Comparison of ENCODE assay signal across 10 cellular contexts in the genomic region with DNA sequence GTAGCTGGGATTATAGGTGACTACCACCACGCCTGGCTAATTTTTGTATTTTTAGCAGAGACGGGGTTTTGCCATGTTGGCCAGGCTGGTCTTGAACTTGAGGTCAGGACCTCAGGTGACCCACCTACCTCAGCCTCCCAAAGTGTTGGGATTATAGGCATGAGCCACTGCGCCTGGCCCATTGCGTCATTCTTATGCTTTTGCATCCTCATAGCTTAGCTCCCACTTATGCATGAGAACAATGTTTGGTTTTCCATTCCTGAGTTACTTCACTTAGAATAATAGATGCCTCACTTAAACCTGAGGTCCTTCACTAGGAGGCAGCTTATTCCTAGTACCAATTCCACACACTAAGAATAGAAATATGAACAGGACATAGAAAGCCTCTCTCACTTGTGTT. TPM values are rescaled to one million over a fixed set of nuclear protein-coding genes. Genes with fewer than 3 reads are reported as not detected.
"Had no signal": no experiment of that assay in that cellular context is flagged by ENCODE, and none has a peak within 500 bp of the region (broad histone marks: within the 10 kb centered on the region; RNA-seq: fewer than 3 reads in every experiment).

No MANE protein-coding gene starts in this region.

RNA-seq across cellular contexts. Expression of a gene that starts 11.9 kb away (rescaled TPM):
- total RNA-seq: OCI-LY7, PC-9, Peyer's patch, Right ventricle myocardium inferior, Right ventricle myocardium superior, RPMI7951, SJCRH30, SJSA1, SK-MEL-5 had no signal
- polyA plus RNA-seq: SK-N-SH had no signal
